Comparison of ENCODE assay signal across 18 cellular contexts in the genomic region with DNA sequence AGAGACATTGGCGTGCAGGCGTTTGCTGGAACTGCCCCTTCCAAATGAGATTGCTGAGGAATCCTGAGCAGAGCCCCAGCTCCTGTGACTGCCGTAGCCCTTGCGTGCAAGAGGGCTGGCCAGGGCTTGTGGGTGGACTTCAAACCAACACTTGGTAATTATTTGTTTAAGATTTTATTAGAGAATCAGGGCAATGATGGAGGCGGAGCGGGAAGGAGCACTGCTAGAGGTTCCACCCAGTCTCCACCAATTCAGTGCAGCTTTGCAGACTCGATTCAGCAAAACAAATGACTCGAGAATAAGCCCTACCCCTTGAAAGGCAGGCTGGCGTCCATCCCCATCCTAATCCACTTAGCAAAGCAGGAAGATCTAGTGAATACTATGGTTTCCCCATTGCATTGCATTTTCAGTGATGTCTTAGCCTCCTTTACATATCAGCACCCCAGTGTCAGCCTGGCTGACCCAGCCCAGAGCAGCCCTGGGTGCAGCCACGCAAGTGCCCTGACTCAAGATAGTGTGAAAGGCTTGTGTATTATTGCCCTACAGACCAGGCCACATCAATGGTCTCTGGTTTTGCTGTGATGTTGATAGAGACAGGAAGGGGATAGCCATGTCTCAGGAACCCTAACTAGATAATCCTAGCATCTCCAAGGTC. TPM values are rescaled to one million over a fixed set of nuclear protein-coding genes. Genes with fewer than 3 reads are reported as not detected.
A peak's percentile ranks its signal among the peaks of the same experiment; 100 is the strongest.
DNase-seq lines count a peak whose midpoint lies in the region; ATAC-seq lines count a peak whose summit lies in the region.
"Had no signal": no experiment of that assay in that cellular context is flagged by ENCODE, and none has a peak within 500 bp of the region (broad histone marks: within the 10 kb centered on the region; RNA-seq: fewer than 3 reads in every experiment).

No MANE protein-coding gene starts in this region.

- intact Hi-C loops in left cardiac atrium (cut with DNase I) (no loop called here), cardiac septum (cut with DNase I) (no loop called here)

- peak overlapping the region; percentile 5 for H3K27ac ChIP-seq in angular gyrus (ENCODE audit: low read depth, low read length)
- H3K27ac ChIP-seq: cardiac muscle cell, neutrophil, spleen, thyroid gland had no signal

- DNase-seq in left cardiac atrium (no peak), cardiac septum (ENCODE audit: low spot score) (no peak), iris pigment epithelial cell (ENCODE audit: low read depth) (peak; percentile 23), T-helper 2 cell (no peak), NCI-H1105 (lab: John Stamatoyannopoulos, UW) (no peak), NCI-H748 treated with DMSO at 0.1 percent for 48 hours (lab: John Stamatoyannopoulos, UW) (no peak)
- DNase-seq: activated naive CD4-positive, alpha-beta T cell treated with Interleukin-2 at 50 U/mL for 16 hours; NCI-H1694 treated with DMSO at 0.1 percent for 48 hours; NK-92 treated with Interleukin-12 subunit alpha and Interleukin-12 subunit beta, amount 100 ng/mL, for 24 hours; SK-N-SH; spleen; thyroid gland had no signal

- ATAC-seq in left cardiac atrium (peak; percentile 52 to 68), GM18868 (IDR thresholded peaks at IDR 0.05; ENCODE audit: unreplicated experiment) (no peak)
- ATAC-seq: K562 had no signal

RNA-seq across cellular contexts. Expression of a gene that starts 26.0 kb away (rescaled TPM):
- 1 to 10 TPM; 1.5 to 9.1 TPM for total RNA-seq in left cardiac atrium
- total RNA-seq in cardiac septum: 20.6 TPM
- total RNA-seq: endothelial cell of umbilical vein had no signal

RNA-seq across cellular contexts. Expression of a gene that starts 29.1 kb away (rescaled TPM):
- under 1 TPM; 0.56 to 0.86 TPM for total RNA-seq in left cardiac atrium
- total RNA-seq in cardiac septum: 0.40 TPM
- total RNA-seq: endothelial cell of umbilical vein had no signal
